ENCODE assay signal across 14 cellular contexts in the genomic region with DNA sequence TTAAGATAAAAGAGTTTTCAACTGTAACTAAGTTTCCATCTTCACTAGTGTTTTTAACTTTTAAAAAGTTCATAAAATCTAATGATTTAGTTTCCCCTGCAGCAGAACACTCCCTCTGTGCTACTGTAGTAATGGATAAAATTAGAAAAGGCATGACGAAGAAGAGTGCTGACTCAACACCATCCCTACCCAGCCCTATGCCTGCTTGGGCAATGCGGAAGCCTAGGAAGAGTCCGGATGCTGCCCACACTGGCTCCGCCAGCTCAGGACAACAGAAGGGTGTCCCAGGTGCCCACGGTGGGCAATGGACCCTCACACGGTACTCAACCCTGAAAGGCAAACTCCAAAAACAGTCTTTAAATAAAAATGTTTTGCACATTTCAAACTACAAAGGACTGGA.
"Had no signal": no experiment of that assay in that cellular context is flagged by ENCODE, and none has a peak within 500 bp of the region (broad histone marks: within the 10 kb centered on the region; RNA-seq: fewer than 3 reads in every experiment).

No MANE protein-coding gene starts in this region.

- H3K4me3 Mint-ChIP-seq: activated naive CD4-positive, alpha-beta T cell treated with anti-CD3 and anti-CD28 coated beads for 36 hours; activated T-helper 17 cell treated with anti-CD3 and anti-CD28 coated beads, Interleukin-2, amount 50 U/mL, for 72 hours; memory B cell; stimulated activated memory B cell treated with anti-CD40 and anti-IgM and Interleukin-4, amounts not matched to agents 10 μg/mL and 1 μg/mL and 100 μg/mL, for 72 hours; T-helper 1 cell treated with Interleukin-12 subunit alpha and Interleukin-12 subunit beta and Interleukin-4 antibody, amounts not matched to agents 30 μg/mL and 1 μg/mL, for 36 hours had no signal

- H3K27me3 Mint-ChIP-seq: activated T-helper 17 cell treated with anti-CD3 and anti-CD28 coated beads, Interleukin-2, amount 50 U/mL, for 72 hours; memory B cell; stimulated activated memory B cell treated with anti-CD40 and anti-IgM and Interleukin-4, amounts not matched to agents 10 μg/mL and 1 μg/mL and 100 μg/mL, for 72 hours had no signal

- DNase-seq: activated CD4-positive, alpha-beta T cell treated with anti-CD3 and anti-CD28 coated beads for 48 hours; activated CD8-positive, alpha-beta memory T cell treated with anti-CD3 and anti-CD28 coated beads, Interleukin-2, amount 50 U/mL, for 48 hours; activated naive CD4-positive, alpha-beta T cell treated with anti-CD3 and anti-CD28 coated beads for 36 hours; amniotic stem cell; hippocampal formation; kidney; sigmoid colon; transverse colon had no signal

- ATAC-seq: activated T-helper 17 cell treated with anti-CD3 and anti-CD28 coated beads, Interleukin-2, amount 50 U/mL, for 72 hours; esophagus mucosa; left lung; stimulated activated memory B cell treated with anti-CD40 and anti-IgM and Interleukin-4, amounts not matched to agents 10 μg/mL and 1 μg/mL and 100 μg/mL, for 72 hours had no signal

- H3K4me1 Mint-ChIP-seq: activated T-helper 17 cell treated with anti-CD3 and anti-CD28 coated beads, Interleukin-2, amount 50 U/mL, for 72 hours had no signal

- H3K27ac Mint-ChIP-seq: activated naive CD4-positive, alpha-beta T cell treated with anti-CD3 and anti-CD28 coated beads for 36 hours; activated T-helper 17 cell treated with anti-CD3 and anti-CD28 coated beads, Interleukin-2, amount 50 U/mL, for 72 hours; memory B cell; stimulated activated memory B cell treated with anti-CD40 and anti-IgM and Interleukin-4, amounts not matched to agents 10 μg/mL and 1 μg/mL and 100 μg/mL, for 72 hours; T-helper 1 cell treated with Interleukin-12 subunit alpha and Interleukin-12 subunit beta and Interleukin-4 antibody, amounts not matched to agents 30 μg/mL and 1 μg/mL, for 36 hours had no signal

- H3K9me3 Mint-ChIP-seq: activated naive CD4-positive, alpha-beta T cell treated with anti-CD3 and anti-CD28 coated beads for 36 hours; activated T-helper 17 cell treated with anti-CD3 and anti-CD28 coated beads, Interleukin-2, amount 50 U/mL, for 72 hours; memory B cell; stimulated activated memory B cell treated with anti-CD40 and anti-IgM and Interleukin-4, amounts not matched to agents 10 μg/mL and 1 μg/mL and 100 μg/mL, for 72 hours; T-helper 1 cell treated with Interleukin-12 subunit alpha and Interleukin-12 subunit beta and Interleukin-4 antibody, amounts not matched to agents 30 μg/mL and 1 μg/mL, for 36 hours had no signal
